10 cellular contexts compared by ENCODE assay signal in the genomic region with DNA sequence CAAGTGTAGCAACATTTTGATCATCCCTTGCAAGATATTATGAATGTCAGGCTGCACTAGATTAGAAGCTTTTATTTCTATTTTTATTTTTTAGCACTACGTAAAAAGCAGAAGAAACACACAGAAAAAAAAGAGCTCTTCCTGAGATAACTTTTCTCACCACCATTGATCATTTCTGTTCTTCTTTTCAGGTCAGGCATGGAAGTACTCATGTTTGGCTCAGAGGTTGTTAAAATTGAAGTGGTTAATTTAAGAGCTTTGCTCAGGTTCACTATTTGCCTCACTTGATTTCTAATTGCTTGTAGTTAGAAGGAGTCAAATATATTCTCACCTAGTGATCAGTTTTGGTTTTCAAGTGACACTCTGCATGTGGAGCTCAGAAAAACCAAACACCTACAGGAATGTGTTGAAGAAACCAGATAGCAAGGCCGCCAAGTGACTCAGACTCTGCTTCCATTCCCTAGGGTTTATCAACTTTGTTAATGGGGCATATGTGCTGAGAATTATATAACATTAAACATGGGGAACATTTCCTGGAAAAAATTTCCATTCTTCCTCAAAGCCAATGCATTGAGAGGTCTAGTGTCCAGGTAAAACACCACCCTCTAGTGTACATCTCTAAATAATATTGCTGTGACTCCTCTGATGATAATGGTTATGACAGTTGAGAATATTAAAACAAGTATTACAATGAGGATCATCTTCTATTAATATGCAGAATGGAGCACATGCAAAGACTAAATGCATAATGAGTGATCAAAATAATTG.
DNase-seq lines count a peak whose midpoint lies in the region; ATAC-seq, FAIRE-seq and TF ChIP-seq lines count a peak whose summit lies in the region.
"Had no signal": no experiment of that assay in that cellular context is flagged by ENCODE, and none has a peak within 500 bp of the region (broad histone marks: within the 10 kb centered on the region; RNA-seq: fewer than 3 reads in every experiment).

No MANE protein-coding gene starts in this region.

- intact Hi-C loops in mucosa of descending colon (cut with DNase I, micrococcal nuclease): no loop called here

- no peak for FAIRE-seq in H54 (lab: Jason Lieb, UNC)

- H3K27me3 ChIP-seq in GM06990 (replicated peaks; ENCODE audit: control insufficient read depth, insufficient read depth, low read length): no peaks in the 10 kb centered on the region
- H3K27me3 ChIP-seq: dorsolateral prefrontal cortex had no signal

- TF ChIP-seq CTCF in GM06990 (IDR thresholded peaks at IDR 0.05; ENCODE audit: insufficient read depth, low read length, poor library complexity, severe bottlenecking) (peak; percentile 37), mucosa of descending colon (IDR thresholded peaks at IDR 0.05) (no peak)

- ATAC-seq in mucosa of descending colon (peak; percentile 35), HG02759 (IDR thresholded peaks at IDR 0.05; ENCODE audit: unreplicated experiment) (no peak)

- H3K4me1 ChIP-seq in mucosa of descending colon (ENCODE audit: low read depth): no peaks in the 10 kb centered on the region

- no peak for TF ChIP-seq POLR2A in H54 (IDR thresholded peaks at IDR 0.05; ENCODE audit: low read depth, low read length)

- DNase-seq in GM06990 (ENCODE audit: extremely low read depth, insufficient read length) (peak; percentile 20), HCEC 1CT (peak; percentile 45), SW480 (ENCODE audit: low spot score) (peak; percentile 22), mucosa of descending colon (no peak), occipital lobe (lab: John Stamatoyannopoulos, UW) (no peak), GF-D8 (lab: John Stamatoyannopoulos, UW) (no peak), H54 (ENCODE audit: insufficient read length, low spot score) (no peak)
- DNase-seq: activated CD8-positive, alpha-beta memory T cell treated with anti-CD3 and anti-CD28 coated beads for 24 hours; dorsolateral prefrontal cortex had no signal

- no peak overlapping the region for H3K4me3 ChIP-seq in GM06990 (replicated peaks; ENCODE audit: low read depth, low read length)
- H3K4me3 ChIP-seq in mucosa of descending colon: no peak overlapping the region
- H3K4me3 ChIP-seq: dorsolateral prefrontal cortex had no signal

- no peaks in the 10 kb centered on the region for H3K9me3 ChIP-seq in mucosa of descending colon

- no peaks in the 10 kb centered on the region for H3K36me3 ChIP-seq in GM06990 (ENCODE audit: control insufficient read depth, insufficient read depth, low read length)
- H3K36me3 ChIP-seq in mucosa of descending colon (ENCODE audit: low read depth): no peaks in the 10 kb centered on the region

Comparison
In these comparisons a context has a peak if more than half of its experiments do, and no peak if none do; other contexts are left out.
1. DNase-seq: peak in GM06990 (single experiment), HCEC 1CT (single experiment) and SW480 (single experiment); none in mucosa of descending colon (0 of 3), occipital lobe (single experiment), GF-D8 (single experiment) and H54 (single experiment).